ENCODE assay signal across 8 cellular contexts in genomic region chr17:3888343-3889171, GRCh38. TPM values are rescaled to one million over a fixed set of nuclear protein-coding genes. Genes with fewer than 3 reads are reported as not detected.
DNase-seq lines count a peak whose midpoint lies in the region; ATAC-seq lines count a peak whose summit lies in the region.

No MANE protein-coding gene starts in this region.

- no peak for ATAC-seq in HG03439 (IDR thresholded peaks at IDR 0.05; ENCODE audit: unreplicated experiment)

- peak; percentile 47 for DNase-seq in DMS153 (lab: John Stamatoyannopoulos, UW)
- DNase-seq in NCI-H2196 (lab: John Stamatoyannopoulos, UW; ENCODE audit: unreplicated experiment): peak; percentile 78
- peak; percentile 51 to 93 for DNase-seq in dermis microvascular lymphatic vessel endothelial cell (ENCODE audit: low read depth in 2 of 2)
- peak; percentile 72 for DNase-seq in mucosa of gallbladder (ENCODE audit: low spot score)
- DNase-seq in NCI-H128 (lab: John Stamatoyannopoulos, UW; ENCODE audit: unreplicated experiment): no peak
- no peak for DNase-seq in DMS114 treated with DMSO at 0.1 percent for 48 hours (lab: John Stamatoyannopoulos, UW; ENCODE audit: unreplicated experiment)
- DNase-seq in SKM-1 (lab: John Stamatoyannopoulos, UW; ENCODE audit: unreplicated experiment): no peak

RNA-seq across cellular contexts. Expression of gene CAMKK1, which starts 4.3 kb away (rescaled TPM):
- total RNA-seq in dermis microvascular lymphatic vessel endothelial cell (0.64 and 1.0 TPM in 2 replicates), mucosa of gallbladder (6.6 TPM)

RNA-seq across cellular contexts. Expression of gene P2RX1, which starts 27.7 kb away (rescaled TPM):
- total RNA-seq in dermis microvascular lymphatic vessel endothelial cell: not detected in 2 replicates
- total RNA-seq in mucosa of gallbladder: 2.8 TPM

RNA-seq across cellular contexts. Expression of gene NCBP3, which starts 42.5 kb away (rescaled TPM):
- total RNA-seq in dermis microvascular lymphatic vessel endothelial cell (12.2 and 18.0 TPM in 2 replicates), mucosa of gallbladder (39.0 TPM)

Comparison
In these comparisons a context has a peak if more than half of its experiments do, and no peak if none do; other contexts are left out.
1. DNase-seq: peak in DMS153 (single experiment), NCI-H2196 (single experiment), dermis microvascular lymphatic vessel endothelial cell (2 of 2) and mucosa of gallbladder (single experiment); none in NCI-H128 (single experiment), DMS114 treated with DMSO at 0.1 percent for 48 hours (single experiment) and SKM-1 (single experiment).